Comparison of ENCODE assay signal across 21 cellular contexts in genomic region chr9:134623408-134624066, GRCh38. TPM values are rescaled to one million over a fixed set of nuclear protein-coding genes. Genes with fewer than 3 reads are reported as not detected.
DNase-seq lines count a peak whose midpoint lies in the region; ATAC-seq, FAIRE-seq and TF ChIP-seq lines count a peak whose summit lies in the region.
"Had no signal": no experiment of that assay in that cellular context is flagged by ENCODE, and none has a peak within 500 bp of the region (broad histone marks: within the 10 kb centered on the region; RNA-seq: fewer than 3 reads in every experiment).

No MANE protein-coding gene starts in this region.

- no peak overlapping the region; the same call in 1 of the 2 replicates for H3K4ac ChIP-seq in IMR-90 (ENCODE audit: low read depth, low read length)

- 87% methylated on average over 10 of the region's 23 CpGs; no CpG with 5 or more reads in 1 of the 2 experiments for WGBS in IMR-90 (ENCODE audit: extremely low coverage in 2 of 2, insufficient read length in 1 of 2), 2 experiments
- WGBS in smooth muscle cell (ENCODE audit: low lambda C conversion rate): 88% methylated on average over 23 of the region's 23 CpGs

- H4K91ac ChIP-seq in IMR-90 (ENCODE audit: insufficient read depth, low read depth, low read length): 0 out of 2 replicates have a peak overlapping the region, but pooled peaks have one; percentile 24

- H3K27me3 ChIP-seq in IMR-90 (ENCODE audit: control insufficient read depth, insufficient read depth, low read length) (no peaks in the 10 kb centered on the region; the same call in 1 of the 2 replicates), smooth muscle cell (ENCODE audit: low read depth) (no peaks in the 10 kb centered on the region)
- H3K27me3 ChIP-seq: ascending aorta, BLaER1, SJCRH30 had no signal

- no peak overlapping the region for H3K56ac ChIP-seq in IMR-90 (ENCODE audit: extremely low read depth, insufficient read depth, low read length)

- TF ChIP-seq POLR2A in IMR-90 (IDR thresholded peaks at IDR 0.05; ENCODE audit: low read depth, low read length): no peak

- H3K36me3 ChIP-seq in IMR-90 (ENCODE audit: control insufficient read depth, insufficient read depth, low read length): no peaks in the 10 kb centered on the region
- H3K36me3 ChIP-seq in kidney (ENCODE audit: control insufficient read depth in 1 of 2, insufficient read depth in 2 of 2, low read length in 2 of 2): no peaks in the 10 kb centered on the region
- H3K36me3 ChIP-seq in smooth muscle cell (ENCODE audit: low read depth): no peaks in the 10 kb centered on the region
- H3K36me3 ChIP-seq: ascending aorta, BLaER1, SJCRH30 had no signal

- peak overlapping the region; percentile 62; the same call in 2 of the 3 replicates for H2BK15ac ChIP-seq in IMR-90 (ENCODE audit: low read depth, low read length)

- H3K79me1 ChIP-seq in IMR-90 (ENCODE audit: low read depth in 1 of 2, low read length in 2 of 2): peaks cover 0 to 11% of the 10 kb centered on the region in 2 experiments; a peak in 1 of 4 replicates

- POLR2A ChIA-PET in IMR-90 (lab: Charles Lee; ENCODE audit: unreplicated experiment): no interaction called here

- H2BK20ac ChIP-seq in IMR-90 (ENCODE audit: low read depth, low read length): 0 out of 2 replicates have a peak overlapping the region, but pooled peaks have one; percentile 90

- H3K79me2 ChIP-seq in smooth muscle cell (ENCODE audit: low read depth): peaks cover 5% of the 10 kb centered on the region

- no peak overlapping the region for H3K9ac ChIP-seq in IMR-90 (ENCODE audit: low read depth, low read length)
- H3K9ac ChIP-seq in kidney (ENCODE audit: low read length in 2 of 2): no peak overlapping the region
- H3K9ac ChIP-seq in smooth muscle cell (ENCODE audit: low read depth): peak overlapping the region; percentile 71
- H3K9ac ChIP-seq: BLaER1 had no signal

- H3F3A ChIP-seq in smooth muscle cell (ENCODE audit: low read depth): peaks cover 44% of the 10 kb centered on the region

- no peak overlapping the region for H3K14ac ChIP-seq in IMR-90 (replicated peaks; ENCODE audit: low read depth, low read length)

- no peak for ATAC-seq in IMR-90 (ENCODE audit: low read depth)
- ATAC-seq in activated naive CD8-positive, alpha-beta T cell treated with anti-CD3 and anti-CD28 coated beads, Interleukin-2, amount 50 U/mL, for 24 hours: no peak
- ATAC-seq: HCT116 had no signal

- CTCF ChIA-PET in IMR-90 (lab: Yijun Ruan, JAX): interaction anchor here (0.7 to 0.8 kb wide), 2 partner anchors 17 to 38 kb away, joined by 3 to 4 read pairs; no protein-coding TSS in a partner anchor
- CTCF ChIA-PET in Calu3 (lab: Charles Lee): no interaction called here

- peaks cover 2% of the 10 kb centered on the region for H3K27me3 Mint-ChIP-seq in activated naive CD8-positive, alpha-beta T cell treated with anti-CD3 and anti-CD28 coated beads, Interleukin-2, amount 50 U/mL, for 24 hours
- peaks cover 52% of the 10 kb centered on the region for H3K27me3 Mint-ChIP-seq in Calu3 (ENCODE audit: unreplicated experiment)

- peaks cover 21% of the 10 kb centered on the region for H3K9me1 ChIP-seq in IMR-90 (ENCODE audit: insufficient read depth, low read length)

- H3K9me3 ChIP-seq in IMR-90 (ENCODE audit: control insufficient read depth, insufficient read depth, low read length) (no peaks in the 10 kb centered on the region), kidney (ENCODE audit: control insufficient read depth in 1 of 2, low read length in 2 of 2) (no peaks in the 10 kb centered on the region), smooth muscle cell (replicated peaks; ENCODE audit: low read depth) (no peaks in the 10 kb centered on the region)
- H3K9me3 ChIP-seq: ascending aorta, BLaER1, SJCRH30 had no signal

- no peaks in the 10 kb centered on the region for H3K9me3 Mint-ChIP-seq in activated naive CD8-positive, alpha-beta T cell treated with anti-CD3 and anti-CD28 coated beads, Interleukin-2, amount 50 U/mL, for 24 hours
- H3K9me3 Mint-ChIP-seq in Calu3 (ENCODE audit: low read depth, unreplicated experiment): no peaks in the 10 kb centered on the region
- H3K9me3 Mint-ChIP-seq: activated naive CD4-positive, alpha-beta T cell treated with anti-CD3 and anti-CD28 coated beads for 36 hours; T-helper 1 cell treated with Interleukin-12 subunit alpha and Interleukin-12 subunit beta and Interleukin-4 antibody, amounts not matched to agents 30 μg/mL and 1 μg/mL, for 36 hours had no signal

- dilution Hi-C loops in IMR-90 (cut with HindIII; ENCODE audit: low sequenced_read_pairs, unreplicated experiment): no loop called here

- H4K8ac ChIP-seq in IMR-90 (ENCODE audit: low read depth in 2 of 2, low read length in 2 of 2): peak overlapping the region in 1 of 2 experiments; percentile 1; a peak in 1 of 4 replicates

- no peak overlapping the region for H4K5ac ChIP-seq in IMR-90 (ENCODE audit: low read depth, low read length)

- H3K4me3 Mint-ChIP-seq in activated naive CD8-positive, alpha-beta T cell treated with anti-CD3 and anti-CD28 coated beads, Interleukin-2, amount 50 U/mL, for 24 hours: no peak overlapping the region
- no peak overlapping the region for H3K4me3 Mint-ChIP-seq in Calu3 (ENCODE audit: low read depth, unreplicated experiment)
- H3K4me3 Mint-ChIP-seq: activated naive CD4-positive, alpha-beta T cell treated with anti-CD3 and anti-CD28 coated beads for 36 hours; T-helper 1 cell treated with Interleukin-12 subunit alpha and Interleukin-12 subunit beta and Interleukin-4 antibody, amounts not matched to agents 30 μg/mL and 1 μg/mL, for 36 hours had no signal

- H2BK5ac ChIP-seq in IMR-90 (ENCODE audit: low read depth, low read length, poor library complexity, severe bottlenecking): no peak overlapping the region

- intact Hi-C loops in IMR-90 (cut with micrococcal nuclease): loop anchor here (2.0 kb wide), 1 partner anchor 21 kb away; no protein-coding TSS in a partner anchor
- intact Hi-C loops in kidney (cut with DNase I): no loop called here
- intact Hi-C loops in Calu3 (cut with micrococcal nuclease; ENCODE audit: unreplicated experiment): no loop called here

- no peak overlapping the region for H3K27ac Mint-ChIP-seq in activated naive CD8-positive, alpha-beta T cell treated with anti-CD3 and anti-CD28 coated beads, Interleukin-2, amount 50 U/mL, for 24 hours
- H3K27ac Mint-ChIP-seq in Calu3 (ENCODE audit: unreplicated experiment): no peak overlapping the region
- H3K27ac Mint-ChIP-seq: activated naive CD4-positive, alpha-beta T cell treated with anti-CD3 and anti-CD28 coated beads for 36 hours; progenitor cell of endocrine pancreas; T-helper 1 cell treated with Interleukin-12 subunit alpha and Interleukin-12 subunit beta and Interleukin-4 antibody, amounts not matched to agents 30 μg/mL and 1 μg/mL, for 36 hours had no signal

- TF ChIP-seq CTCF in IMR-90 (conservative IDR thresholded peaks at IDR 0.05; ENCODE audit: low read depth, low read length) (no peak), kidney (IDR thresholded peaks at IDR 0.05; ENCODE audit: borderline replicate concordance, extremely low read depth, insufficient read depth) (no peak), smooth muscle cell (IDR thresholded peaks at IDR 0.05; ENCODE audit: borderline replicate concordance, insufficient read depth, poor library complexity, severe bottlenecking) (no peak), Calu3 (IDR thresholded peaks at IDR 0.05; ENCODE audit: unreplicated experiment) (no peak)

- H4K20me1 ChIP-seq in IMR-90 (ENCODE audit: insufficient read depth, low read length): no peaks in the 10 kb centered on the region
- no peaks in the 10 kb centered on the region for H4K20me1 ChIP-seq in smooth muscle cell (ENCODE audit: low read depth)
- H4K20me1 ChIP-seq: BLaER1 had no signal

- no peak for TF ChIP-seq RAD21 in IMR-90 (IDR thresholded peaks at IDR 0.05; ENCODE audit: low read length)

- H3K4me1 ChIP-seq in IMR-90 (ENCODE audit: control insufficient read depth, insufficient read depth, low read length) (peaks cover 27% of the 10 kb centered on the region), kidney (ENCODE audit: control insufficient read depth in 1 of 2, insufficient read depth in 1 of 2, low read depth in 1 of 2, low read length in 2 of 2) (no peaks in the 10 kb centered on the region), smooth muscle cell (ENCODE audit: low read depth) (peaks cover 61% of the 10 kb centered on the region)
- H3K4me1 ChIP-seq: ascending aorta had no signal

- H3K23ac ChIP-seq in IMR-90 (ENCODE audit: low read depth, low read length): no peak overlapping the region

- peak overlapping the region; percentile 66 for H2AK9ac ChIP-seq in IMR-90 (replicated peaks; ENCODE audit: low read depth, low read length, poor library complexity)

- no peak for FAIRE-seq in kidney (lab: Jason Lieb, UNC)
- FAIRE-seq: G401.6 had no signal

- no peaks in the 10 kb centered on the region for H3K4me1 Mint-ChIP-seq in activated naive CD8-positive, alpha-beta T cell treated with anti-CD3 and anti-CD28 coated beads, Interleukin-2, amount 50 U/mL, for 24 hours
- no peaks in the 10 kb centered on the region for H3K4me1 Mint-ChIP-seq in Calu3 (ENCODE audit: low read depth, unreplicated experiment)

- no peaks in the 10 kb centered on the region for H3K36me3 Mint-ChIP-seq in activated naive CD8-positive, alpha-beta T cell treated with anti-CD3 and anti-CD28 coated beads, Interleukin-2, amount 50 U/mL, for 24 hours (ENCODE audit: low read depth)
- no peaks in the 10 kb centered on the region for H3K36me3 Mint-ChIP-seq in Calu3 (ENCODE audit: insufficient read depth, unreplicated experiment)

- H2AK5ac ChIP-seq in IMR-90 (ENCODE audit: low read depth, low read length): peak overlapping the region; percentile 83

- no peak overlapping the region for H2AFZ ChIP-seq in IMR-90 (replicated peaks; ENCODE audit: low read length, poor library complexity)
- H2AFZ ChIP-seq in smooth muscle cell (ENCODE audit: low read depth): no peak overlapping the region

- no peak overlapping the region for H3K18ac ChIP-seq in IMR-90 (ENCODE audit: low read depth, low read length)

- H3K4me2 ChIP-seq in IMR-90 (ENCODE audit: low read depth, low read length) (no peak overlapping the region), smooth muscle cell (peak overlapping the region; percentile 60)

- H3K4me3 ChIP-seq in IMR-90 (ENCODE audit: insufficient read depth, low read depth, low read length) (no peak overlapping the region), kidney (ENCODE audit: low read length in 2 of 2) (no peak overlapping the region), smooth muscle cell (no peak overlapping the region)
- H3K4me3 ChIP-seq: ascending aorta, BLaER1, lung, SJCRH30 had no signal

- H3K27ac ChIP-seq in IMR-90 (ENCODE audit: insufficient read depth, low read length): no peak overlapping the region
- H3K27ac ChIP-seq in kidney (ENCODE audit: low read depth in 2 of 2, low read length in 2 of 2): no peak overlapping the region
- H3K27ac ChIP-seq in smooth muscle cell (ENCODE audit: low read depth): peak overlapping the region; percentile 98
- H3K27ac ChIP-seq: BLaER1, HL-60, SJCRH30 had no signal

- DNase-seq in AG20443 (ENCODE audit: low spot score) (peak; percentile 79), IMR-90 (no peak), kidney (peak; percentile 59), smooth muscle cell (lab: John Stamatoyannopoulos, UW; ENCODE audit: unreplicated experiment) (no peak), Calu3 (no peak)
- no peak for DNase-seq in activated naive CD8-positive, alpha-beta T cell treated with anti-CD3 and anti-CD28 coated beads, Interleukin-2, amount 50 U/mL, for 24 hours
- DNase-seq in activated naive CD4-positive, alpha-beta T cell treated with Interleukin-2 at 50 U/mL for 16 hours: no peak
- DNase-seq: activated CD4-positive, alpha-beta T cell treated with anti-CD3 and anti-CD28 coated beads, Interleukin-2, amount 50 U/mL, for 4 hours; activated naive CD4-positive, alpha-beta T cell treated with anti-CD3 and anti-CD28 coated beads for 36 hours; NCI-H1694; NCI-H774; stimulated activated CD8-positive, alpha-beta memory T cell treated with anti-CD3 and anti-CD28 coated beads, Interleukin-4, amount 100 ng/mL, for 48 hours had no signal

- peak overlapping the region; percentile 73; the same call in 1 of the 2 replicates for H2BK120ac ChIP-seq in IMR-90 (ENCODE audit: low read depth, low read length)

- BruUV-seq in IMR-90 (replicated peaks; lab: Mats Ljungman, UMichigan) (no TSS peak), Calu3 (replicated peaks; lab: Mats Ljungman, UMichigan) (no TSS peak)

- in situ Hi-C loops in IMR-90 (cut with MboI; ENCODE audit: low sequenced_read_pairs): no loop called here

RNA-seq across cellular contexts. Expression of gene COL5A1, which starts 18.1 kb away (rescaled TPM):
- total RNA-seq in IMR-90 (2012; rRNA removed) (19.2 and 21.1 TPM in 2 replicates), kidney (23.8 TPM), smooth muscle cell (1,084 and 1,167 TPM in 2 replicates), Calu3 (2022) (not detected in 2 replicates)
- polyA plus RNA-seq in IMR-90 (2012; rRNA removed) (154 and 173 TPM in 2 replicates), kidney (ENCODE audit: insufficient read depth, low read depth, low replicate concordance) (2.4 TPM), smooth muscle cell (1,100 and 1,443 TPM in 2 replicates)
- polyA plus RNA-seq in IMR-90 (2012; cell fraction: cytosol; rRNA removed): 95.5 and 194 TPM in 2 replicates
- polyA plus RNA-seq in IMR-90 (2012; cell fraction: nucleus; rRNA removed; ENCODE audit: low replicate concordance): 391 and 419 TPM in 2 replicates

Comparison
In these comparisons a context has a peak if more than half of its experiments do, and no peak if none do; other contexts are left out.
1. DNase-seq: peak in AG20443 (single experiment) and kidney (single experiment); none in IMR-90 (single experiment), smooth muscle cell (single experiment), activated naive CD8-positive, alpha-beta T cell treated with anti-CD3 and anti-CD28 coated beads, Interleukin-2, amount 50 U/mL, for 24 hours (single experiment), Calu3 (single experiment) and activated naive CD4-positive, alpha-beta T cell treated with Interleukin-2 at 50 U/mL for 16 hours (single experiment).
2. RNA of gene COL5A1, which starts 18.1 kb away (total RNA-seq): 1,084 to 1,167 TPM in smooth muscle cell; 23.8 TPM in kidney (single experiment), 19.2 to 21.1 TPM in IMR-90 and not detected in Calu3; every median in the first group is over 10 times any median in the second.